In genomic region chr1:155135416-155136197, GRCh38 we compare ENCODE assay signal across 8 cellular contexts. TPM values are rescaled to one million over a fixed set of nuclear protein-coding genes. Genes with fewer than 3 reads are reported as not detected.
A peak's percentile ranks its signal among the peaks of the same experiment; 100 is the strongest.
DNase-seq lines count a peak whose midpoint lies in the region; ATAC-seq, FAIRE-seq and TF ChIP-seq lines count a peak whose summit lies in the region.

TSS of gene SLC50A1 (plus strand) at chr1:155135852. CDS start at chr1:155135912, 60 bp downstream.

- H3K27ac Mint-ChIP-seq in T-cell, result peak within 1 kb of the TSS; percentile 99
- peak within 1 kb of the TSS; percentile 100 for H3K27ac Mint-ChIP-seq in type B pancreatic cell

- TF ChIP-seq CTCF in type B pancreatic cell (conservative IDR thresholded peaks at IDR 0.05), result peak; percentile 68

- H3K36me3 ChIP-seq in adipocyte (ENCODE audit: control insufficient read depth, insufficient read depth, low read length, severe bottlenecking), result peaks cover 22% of the 10 kb centered on the region

- peaks cover 26% of the 10 kb centered on the region for H3K4me1 ChIP-seq in adipocyte (ENCODE audit: control insufficient read depth, insufficient read depth, low read length)

- H3K4me1 Mint-ChIP-seq in T-cell, result peaks cover 47 to 57% (median 53%) of the 10 kb centered on the region in 3 donors
- H3K4me1 Mint-ChIP-seq in type B pancreatic cell (ENCODE audit: unreplicated experiment), result peaks cover 33% of the 10 kb centered on the region

- H3K4me3 Mint-ChIP-seq in T-cell (peak within 1 kb of the TSS; percentile 99), type B pancreatic cell (peak within 1 kb of the TSS; percentile 100)

- FAIRE-seq in GM12891 (lab: Jason Lieb, UNC), result peak; percentile 94

- POLR2A ChIA-PET in T-cell (lab: Charles Lee), result interaction anchor here (0.5 to 0.6 kb wide), 2 partner anchors 16 to 59 kb away, joined by 3 to 5 read pairs; no protein-coding TSS in a partner anchor

- no peaks in the 10 kb centered on the region for H3K27me3 ChIP-seq in adipocyte (replicated peaks; ENCODE audit: control insufficient read depth, insufficient read depth, low read length)

- no peaks in the 10 kb centered on the region for H3K27me3 Mint-ChIP-seq in T-cell
- peaks cover 2% of the 10 kb centered on the region for H3K27me3 Mint-ChIP-seq in type B pancreatic cell

- no peaks in the 10 kb centered on the region for H3K9me3 ChIP-seq in adipocyte (ENCODE audit: control insufficient read depth, low read length)

- no peaks in the 10 kb centered on the region for H3K9me3 Mint-ChIP-seq in T-cell
- H3K9me3 Mint-ChIP-seq in type B pancreatic cell, result no peaks in the 10 kb centered on the region

- peak within 1 kb of the TSS; percentile 98 for H3K9ac ChIP-seq in adipocyte (ENCODE audit: low read length)

- ATAC-seq in HG02852 (IDR thresholded peaks at IDR 0.05; ENCODE audit: unreplicated experiment), result peak; percentile 74
- peak; percentile 87 to 91 (median 90) for ATAC-seq in T-cell (replicated peaks in 1 of 4)

- intact Hi-C loops in cardiac septum (cut with DNase I), result loop anchor here (5.0 kb wide), 1 partner anchor 83 kb away; the partner anchor contains the start of gene ADAM15
- intact Hi-C loops in posterior cingulate gyrus (cut with DNase I), result no loop called here

- peak within 1 kb of the TSS; percentile 98 for H3K4me3 ChIP-seq in adipocyte (ENCODE audit: low read length)

- DNase-seq in GM12891 (ENCODE audit: insufficient read length, low spot score) (peak; percentile 95), NCI-H146 (lab: John Stamatoyannopoulos, UW) (peak; percentile 93), T-cell (peak; percentile 77 to 92 (median 86)), adipocyte (ENCODE audit: low read depth) (peak; percentile 97), cardiac septum (ENCODE audit: low spot score) (peak; percentile 97), posterior cingulate gyrus (peak; percentile 87 to 99 (median 94)), type B pancreatic cell (ENCODE audit: extremely low spot score, unreplicated experiment) (peak; percentile 99)

- H3K36me3 Mint-ChIP-seq in T-cell (peaks cover 5% of the 10 kb centered on the region), type B pancreatic cell (peaks cover 23% of the 10 kb centered on the region)

- CTCF ChIA-PET in T-cell (lab: Charles Lee), result interaction anchor here (0.6 to 1.0 kb wide), 8 partner anchors 9 to 1319 kb away, joined by 3 to 7 read pairs (median 4); partner anchors contain the start of genes KRTCAP2 (in 2 of the 2) and THBS3 (in 1 of the 2)

- TF ChIP-seq POLR2A in GM12891 (IDR thresholded peaks at IDR 0.05; ENCODE audit: low read depth, low read length), result peak; percentile 85

TF ChIP-seq in GM12891, 5 proteins besides CTCF, POLR2A, EP300 and RAD21:
- TF ChIP-seq TAF1 (IDR thresholded peaks at IDR 0.05; ENCODE audit: low read depth, low read length) (peak; percentile 56), PAX5 (IDR thresholded peaks at IDR 0.05; ENCODE audit: insufficient read depth, low read length, severe bottlenecking) (no peak), POLR2AphosphoS5 (IDR thresholded peaks at IDR 0.05; ENCODE audit: low read depth, low read length) (peak; percentile 78), SPI1 (IDR thresholded peaks at IDR 0.05; ENCODE audit: low read depth, low read length) (no peak), POU2F2 (IDR thresholded peaks at IDR 0.05; ENCODE audit: low read depth, low read length) (no peak; the same call in 1 of the 2 replicates)
TF ChIP-seq in GM12891: peak in this region for 2.

RNA-seq across cellular contexts. Expression of gene SLC50A1, which starts in this region (rescaled TPM):
- 31.8 TPM for polyA plus RNA-seq in GM12891 (2012; ENCODE audit: low read depth, missing spikeins)
- total RNA-seq in T-cell, result 10 to 100 TPM; 20.7 to 34.9 (median 30.8) TPM
- total RNA-seq in cardiac septum, result 11.2 TPM
- 27.8 and 43.0 TPM in 2 replicates for total RNA-seq in type B pancreatic cell (ENCODE audit: low replicate concordance)

Comparison
In these comparisons a context has a peak if more than half of its experiments do, and no peak if none do; other contexts are left out.
1. Peak in every context shown above with its lines: DNase-seq, ATAC-seq and H3K4me3 ChIP-seq.